Comparison of ENCODE assay signal across 35 cellular contexts in the genomic region with DNA sequence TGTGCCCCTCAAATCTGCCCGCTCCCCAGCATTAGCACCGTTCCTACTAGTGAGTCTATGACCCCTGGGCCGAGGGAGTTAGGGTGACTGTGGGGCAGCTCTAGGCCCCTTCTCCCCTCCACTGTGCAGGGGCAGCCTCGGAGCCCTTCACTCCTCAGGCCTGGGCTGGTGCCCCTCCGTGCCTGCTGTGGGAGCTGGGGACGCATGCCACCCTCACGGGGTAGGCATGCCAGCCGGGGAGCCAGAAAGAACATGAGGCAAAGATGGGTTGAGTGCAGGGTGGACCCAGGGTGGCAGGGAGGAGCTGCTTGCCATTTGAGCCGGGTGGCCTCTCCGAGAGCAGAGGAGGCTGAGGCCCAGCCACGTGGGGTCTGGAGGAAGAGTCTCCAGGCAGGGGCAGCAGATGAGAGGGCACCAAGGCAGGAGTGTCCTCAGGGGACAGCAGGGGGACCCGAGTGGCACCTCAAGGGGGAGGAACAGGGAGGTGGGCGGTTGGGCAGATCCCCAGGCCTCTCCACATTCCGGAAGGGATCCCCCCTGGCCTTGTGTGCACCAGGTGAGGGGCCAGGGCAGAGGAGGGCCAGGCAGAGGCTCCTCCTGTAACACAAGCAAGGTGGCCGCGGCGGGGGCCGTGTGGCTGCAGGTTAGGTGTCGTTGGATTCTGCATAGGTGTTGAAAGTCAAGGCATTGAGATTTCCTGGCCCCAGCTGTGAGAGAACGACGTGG.
"Had no signal": no experiment of that assay in that cellular context is flagged by ENCODE, and none has a peak within 500 bp of the region (broad histone marks: within the 10 kb centered on the region; RNA-seq: fewer than 3 reads in every experiment).

No MANE protein-coding gene starts in this region.

- H3K27me3 Mint-ChIP-seq: activated CD4-positive, alpha-beta memory T cell treated with anti-CD3 and anti-CD28 coated beads, Interleukin-2, amount 10 ng/mL, durations not matched to agents 7 days and 5 days; activated CD8-positive, alpha-beta memory T cell treated with anti-CD3 and anti-CD28 coated beads, Interleukin-2, amount 10 ng/mL, durations not matched to agents 7 days and 5 days had no signal

- H3K27ac Mint-ChIP-seq: activated CD4-positive, alpha-beta memory T cell treated with anti-CD3 and anti-CD28 coated beads, Interleukin-2, amount 10 ng/mL, durations not matched to agents 7 days and 5 days; activated CD8-positive, alpha-beta memory T cell treated with anti-CD3 and anti-CD28 coated beads, Interleukin-2, amount 10 ng/mL, durations not matched to agents 7 days and 5 days; activated naive CD8-positive, alpha-beta T cell treated with anti-CD3 and anti-CD28 coated beads, Interleukin-2, amount 10 ng/mL, durations not matched to agents 7 days and 5 days had no signal

- DNase-seq: activated CD4-positive, alpha-beta memory T cell treated with anti-CD3 and anti-CD28 coated beads, Interleukin-2, amount 10 ng/mL, durations not matched to agents 7 days and 5 days; activated CD4-positive, alpha-beta T cell treated with anti-CD3 and anti-CD28 coated beads for 1 hour; activated CD4-positive, alpha-beta T cell treated with anti-CD3 and anti-CD28 coated beads for 48 hours; activated CD4-positive, CD25-positive, alpha-beta regulatory T cell; activated CD8-positive, alpha-beta memory T cell treated with anti-CD3 and anti-CD28 coated beads for 24 hours; activated CD8-positive, alpha-beta memory T cell treated with anti-CD3 and anti-CD28 coated beads, Interleukin-2, amount 10 ng/mL, durations not matched to agents 7 days and 5 days; activated CD8-positive, alpha-beta memory T cell treated with anti-CD3 and anti-CD28 coated beads, Interleukin-2, amount 50 U/mL, for 48 hours; activated effector memory CD4-positive, alpha-beta T cell treated with Interleukin-2 at 50 U/mL for 16 hours; activated naive CD4-positive, alpha-beta T cell treated with anti-CD3 and anti-CD28 coated beads, Interleukin-2, amount 50 U/mL, for 16 hours; activated naive CD8-positive, alpha-beta T cell treated with anti-CD3 and anti-CD28 coated beads, Interleukin-2, amount 10 ng/mL, durations not matched to agents 7 days and 5 days; activated T-cell treated with anti-CD3 and anti-CD28 coated beads, Interleukin-2, amount 50 U/mL, for 48 hours; amygdala; Kasumi-1; MM.1S; MV-4-11; NCI-H1092; NCI-H1417; NCI-H146; NCI-H187; NCI-H2029 treated with DMSO at 0.1 percent for 48 hours; NCI-H2107; NCI-H2171; NCI-H510A; NCI-H526; NCI-H748 treated with DMSO at 0.1 percent for 48 hours; NK-92 treated with Interleukin-12 subunit alpha and Interleukin-12 subunit beta, amount 100 ng/mL, for 24 hours; PC-9; SW 1271; T-helper 1 cell; T-helper 2 cell; T-helper 9 cell had no signal

- H3K27ac ChIP-seq: ascending aorta, cardiac muscle cell, PC-9, RWPE1 had no signal

- H3K27me3 ChIP-seq: ascending aorta, cardiac muscle cell had no signal

- H3K4me1 ChIP-seq: ascending aorta had no signal

- H3K4me3 ChIP-seq: ascending aorta, cardiac muscle cell, PC-9 had no signal

- H3K36me3 ChIP-seq: ascending aorta, cardiac muscle cell had no signal

- ATAC-seq: activated CD8-positive, alpha-beta memory T cell treated with anti-CD3 and anti-CD28 coated beads, Interleukin-2, amount 10 ng/mL, durations not matched to agents 7 days and 5 days had no signal

- H3K4me1 Mint-ChIP-seq: activated CD4-positive, alpha-beta memory T cell treated with anti-CD3 and anti-CD28 coated beads, Interleukin-2, amount 10 ng/mL, durations not matched to agents 7 days and 5 days; activated CD8-positive, alpha-beta memory T cell treated with anti-CD3 and anti-CD28 coated beads, Interleukin-2, amount 10 ng/mL, durations not matched to agents 7 days and 5 days; activated naive CD8-positive, alpha-beta T cell treated with anti-CD3 and anti-CD28 coated beads, Interleukin-2, amount 10 ng/mL, durations not matched to agents 7 days and 5 days; central memory CD8-positive, alpha-beta T cell had no signal

- H3K4me3 Mint-ChIP-seq: activated CD4-positive, alpha-beta memory T cell treated with anti-CD3 and anti-CD28 coated beads, Interleukin-2, amount 10 ng/mL, durations not matched to agents 7 days and 5 days; activated CD8-positive, alpha-beta memory T cell treated with anti-CD3 and anti-CD28 coated beads, Interleukin-2, amount 10 ng/mL, durations not matched to agents 7 days and 5 days; activated naive CD8-positive, alpha-beta T cell treated with anti-CD3 and anti-CD28 coated beads, Interleukin-2, amount 10 ng/mL, durations not matched to agents 7 days and 5 days; central memory CD8-positive, alpha-beta T cell had no signal
